8 cellular contexts compared by ENCODE assay signal in the genomic region with DNA sequence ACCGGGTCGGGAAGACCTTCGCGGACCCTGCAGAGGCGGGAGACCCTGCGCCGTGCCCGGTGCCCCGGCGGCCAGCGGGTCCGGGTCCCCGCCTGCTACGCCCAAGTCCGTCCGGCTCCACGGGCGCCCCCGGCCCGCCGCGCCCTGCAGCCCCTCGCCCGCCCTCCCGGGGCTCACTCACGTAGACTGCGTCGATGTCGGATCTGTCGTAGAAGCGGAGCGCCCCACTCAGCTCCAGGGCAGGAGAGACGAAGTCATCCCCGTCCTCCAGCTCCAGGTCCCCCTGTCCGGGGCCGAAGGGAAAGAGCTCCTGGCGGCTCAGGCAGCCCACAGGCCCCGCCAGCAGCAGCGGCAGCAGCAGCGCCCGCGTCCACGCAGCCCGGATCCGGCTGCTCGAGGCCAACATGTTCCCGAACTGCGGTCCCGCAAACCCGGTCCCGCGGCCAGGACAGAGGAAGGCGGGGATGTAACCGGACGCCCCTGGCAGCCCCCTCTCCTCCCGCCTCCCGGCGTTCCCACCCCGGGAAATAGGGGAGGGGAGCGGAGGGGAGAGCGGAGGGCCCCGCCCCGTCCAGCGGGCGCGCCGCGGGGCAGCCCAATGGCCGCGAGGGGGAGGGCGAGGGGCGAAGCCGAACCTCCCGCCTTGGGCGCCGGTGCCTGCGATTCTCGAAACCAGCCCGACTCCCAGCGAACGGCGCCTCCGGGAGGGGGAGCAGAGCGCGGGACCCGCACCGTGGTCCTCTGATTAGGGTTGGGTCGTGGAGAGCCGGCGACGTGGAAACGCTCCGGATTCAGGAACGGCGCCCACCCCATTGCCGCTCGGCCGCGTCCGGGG. TPM values are rescaled to one million over a fixed set of nuclear protein-coding genes. Genes with fewer than 3 reads are reported as not detected.
DNase-seq lines count a peak whose midpoint lies in the region; ATAC-seq and TF ChIP-seq lines count a peak whose summit lies in the region.

Gene NID1 (minus strand): TSS at position 417 of the 835 bp plus-strand sequence. CDS start 11 bp downstream, at position 406.

- peak within 1 kb of the TSS; percentile 34 for H3K9ac ChIP-seq in H9 (ENCODE audit: extremely low read depth, insufficient read length, low read length)

- intact Hi-C loops in right cardiac atrium (cut with DNase I) = no loop called here
- intact Hi-C loops in posterior vena cava (cut with DNase I) = no loop called here

- peak within 1 kb of the TSS; percentile 72 to 85 for H3K4me3 Mint-ChIP-seq in H9

- DNase-seq in DMS114 treated with DMSO at 0.1 percent for 48 hours (lab: John Stamatoyannopoulos, UW; ENCODE audit: unreplicated experiment) (peak; percentile 29), H9 (peak; percentile 89), SJCRH30 (peak; percentile 50 to 58), astrocyte of the spinal cord (ENCODE audit: low read depth, low spot score) (peak; percentile 88), right cardiac atrium (peak; percentile 89 to 95 (median 95)), posterior vena cava (ENCODE audit: low spot score) (peak; percentile 95), NAMALWA (ENCODE audit: low spot score) (no peak)

- H3K27ac ChIP-seq in H9 (ENCODE audit: insufficient read length, low read depth, low read length) (no peak within 1 kb of the TSS), SJCRH30 (peak within 1 kb of the TSS; percentile 51), right cardiac atrium (ENCODE audit: low read length) (peak within 1 kb of the TSS; percentile 92)

- 0 out of 5 replicates have a peak, but pooled peaks cover 0 to 1% of the 10 kb centered on the region in 2 experiments for H3K9me3 Mint-ChIP-seq in H9

- TF ChIP-seq CTCF in H9 (conservative IDR thresholded peaks at IDR 0.05) (peak; percentile 32; the same call in 2 of the 3 replicates), astrocyte of the spinal cord (IDR thresholded peaks at IDR 0.05; ENCODE audit: low read depth, low read length) (peak; percentile 21)

- H3K79me2 ChIP-seq in H9 (ENCODE audit: insufficient read depth, low read length) = no peaks in the 10 kb centered on the region

- no peak within 1 kb of the TSS for H3K56ac ChIP-seq in H9 (ENCODE audit: insufficient read length, low read depth, low read length)

- H4K91ac ChIP-seq in H9 (ENCODE audit: insufficient read length, low read depth, low read length) = no peak within 1 kb of the TSS

- no peak within 1 kb of the TSS for H4K5ac ChIP-seq in H9 (ENCODE audit: insufficient read length, low read depth, low read length)

- H3K4me1 Mint-ChIP-seq in H9 = peaks cover 8 to 17% of the 10 kb centered on the region in 2 experiments

- H3T11ph ChIP-seq in H9 (ENCODE audit: low read length) = no peak within 1 kb of the TSS

- peaks cover 0 to 10% (median 0%) of the 10 kb centered on the region in 3 experiments; a peak in 3 of 7 replicates for H3K36me3 Mint-ChIP-seq in H9 (ENCODE audit: insufficient read depth in 1 of 3, low read depth in 3 of 3)

- H3K79me1 ChIP-seq in H9 (ENCODE audit: insufficient read depth, low read depth, low read length, poor library complexity, severe bottlenecking) = no peaks in the 10 kb centered on the region

- no peak within 1 kb of the TSS for H3K18ac ChIP-seq in H9 (ENCODE audit: insufficient read length, low read depth, low read length)

- peak within 1 kb of the TSS; percentile 87 for H3K4me2 ChIP-seq in H9 (ENCODE audit: insufficient read depth, insufficient read length, low read length)

- H3K36me3 ChIP-seq in SJCRH30 = no peaks in the 10 kb centered on the region

- no peak within 1 kb of the TSS for H2BK12ac ChIP-seq in H9 (ENCODE audit: insufficient read length, low read depth, low read length)

- H4K20me1 ChIP-seq in H9 (ENCODE audit: control insufficient read depth, insufficient read depth, insufficient read length) = no peaks in the 10 kb centered on the region

- peaks cover 47% of the 10 kb centered on the region for H3K27me3 Mint-ChIP-seq in H9 (ENCODE audit: low read depth)

- H3K27me3 ChIP-seq in H9 (ENCODE audit: insufficient read depth, low read length) = peaks cover 5% of the 10 kb centered on the region; the same call in 1 of the 2 replicates
- no peaks in the 10 kb centered on the region for H3K27me3 ChIP-seq in SJCRH30
- H3K27me3 ChIP-seq in right cardiac atrium (ENCODE audit: control insufficient read depth, insufficient read depth) = no peaks in the 10 kb centered on the region

- no peak within 1 kb of the TSS for H4K8ac ChIP-seq in H9 (replicated peaks; ENCODE audit: insufficient read length, low read depth, low read length)

- no peak within 1 kb of the TSS for H2BK5ac ChIP-seq in H9 (ENCODE audit: insufficient read length, low read length)

- peak within 1 kb of the TSS in 1 of 3 experiments; percentile 11; a peak in 2 of 7 replicates for H3K27ac Mint-ChIP-seq in H9

- no peak within 1 kb of the TSS for H2BK15ac ChIP-seq in H9 (ENCODE audit: low read depth, low read length)

- H3K9me3 ChIP-seq in H9 (ENCODE audit: control insufficient read depth, low read depth, low read length) (no peaks in the 10 kb centered on the region), SJCRH30 (replicated peaks) (no peaks in the 10 kb centered on the region), right cardiac atrium (ENCODE audit: control insufficient read depth, low read length) (no peaks in the 10 kb centered on the region)

- no peak within 1 kb of the TSS for H2AFZ ChIP-seq in H9 (ENCODE audit: low read length)

- ATAC-seq in right cardiac atrium = peak; percentile 88 to 90
- ATAC-seq in GM18909 (IDR thresholded peaks at IDR 0.05; ENCODE audit: poor library complexity, unreplicated experiment) = no peak

- H3K4ac ChIP-seq in H9 (ENCODE audit: low read depth, low read length) = no peak within 1 kb of the TSS

- peak within 1 kb of the TSS; percentile 62 for H3K14ac ChIP-seq in H9 (ENCODE audit: insufficient read depth, low read length)

- H3K4me3 ChIP-seq in SJCRH30 = peak within 1 kb of the TSS; percentile 64
- peak within 1 kb of the TSS; percentile 55 for H3K4me3 ChIP-seq in astrocyte of the spinal cord (ENCODE audit: low read depth, low read length)
- peak within 1 kb of the TSS; percentile 63 for H3K4me3 ChIP-seq in right cardiac atrium (ENCODE audit: low read length)

- H2AK5ac ChIP-seq in H9 (ENCODE audit: insufficient read length, low read length) = no peak within 1 kb of the TSS

- no peak within 1 kb of the TSS for H2BK120ac ChIP-seq in H9 (ENCODE audit: low read depth, low read length, poor library complexity, severe bottlenecking)

- H3K23ac ChIP-seq in H9 (ENCODE audit: insufficient read length, low read depth, low read length) = no peak within 1 kb of the TSS

- H3K4me1 ChIP-seq in H9 (ENCODE audit: insufficient read depth, low read length) (0 out of 2 replicates have a peak, but pooled peaks cover 3% of the 10 kb centered on the region), SJCRH30 (no peaks in the 10 kb centered on the region), right cardiac atrium (ENCODE audit: control insufficient read depth, insufficient read depth, low read length) (peaks cover 4% of the 10 kb centered on the region)

- no peak within 1 kb of the TSS for H2BK20ac ChIP-seq in H9 (ENCODE audit: low read depth, low read length, poor library complexity, severe bottlenecking)

- WGBS in H9 (ENCODE audit: extremely low coverage, insufficient read length, low lambda C conversion rate) = no CpG with 5 or more reads among the region's 100 CpGs
- WGBS in right cardiac atrium = under 1% methylated on average over 100 of the region's 100 CpGs

- peaks cover 9% of the 10 kb centered on the region for H3K23me2 ChIP-seq in H9 (ENCODE audit: insufficient read length, low read depth, low read length, poor library complexity, severe bottlenecking)

- in situ Hi-C loops in astrocyte of the spinal cord (cut with HindIII; ENCODE audit: low sequenced_read_pairs) = no loop called here

RNA-seq across cellular contexts. Expression of gene NID1, which starts in this region (rescaled TPM):
- total RNA-seq in H9 (2021) (28.2 and 28.5 TPM in 2 replicates), right cardiac atrium (100 to 1,000 TPM in 1 of 4 donors, 10 to 100 TPM in 3; 31.3 to 107 (median 58.1) TPM), posterior vena cava (100 to 1,000 TPM; 122 to 189 TPM)
- 27.4 and 29.6 TPM in 2 replicates for total RNA-seq in SJCRH30 (2014; rRNA removed; shearing (Covaris generic))
- 24.4 TPM for polyA plus RNA-seq in right cardiac atrium
